Comparison of ENCODE assay signal across 17 cellular contexts in the genomic region with DNA sequence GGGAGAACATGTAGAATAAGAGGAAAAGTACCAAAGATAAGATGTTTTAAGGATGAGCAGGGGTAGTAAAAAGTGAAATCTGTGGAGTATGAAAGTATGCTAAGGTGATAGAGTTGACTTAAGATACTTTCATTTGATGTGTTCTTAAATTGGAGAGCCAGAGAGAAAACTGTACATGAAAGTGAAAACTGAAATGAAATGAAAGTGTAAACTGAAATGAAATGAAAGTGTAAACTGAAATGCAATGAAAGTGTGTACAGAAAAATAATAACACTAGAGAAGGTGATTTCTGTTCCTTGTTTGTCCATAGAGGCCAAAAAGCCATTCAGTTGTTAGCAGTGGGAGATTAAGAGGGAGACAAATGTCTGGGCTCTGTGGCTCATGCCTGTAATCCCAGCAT. TPM values are rescaled to one million over a fixed set of nuclear protein-coding genes. Genes with fewer than 3 reads are reported as not detected.
DNase-seq lines count a peak whose midpoint lies in the region; ATAC-seq, FAIRE-seq and TF ChIP-seq lines count a peak whose summit lies in the region.
"Had no signal": no experiment of that assay in that cellular context is flagged by ENCODE, and none has a peak within 500 bp of the region (broad histone marks: within the 10 kb centered on the region; RNA-seq: fewer than 3 reads in every experiment).

No MANE protein-coding gene starts in this region.

- H3K23me2 ChIP-seq in H9 (ENCODE audit: insufficient read length, low read depth, low read length, poor library complexity, severe bottlenecking): no peaks in the 10 kb centered on the region

- H2BK120ac ChIP-seq in H9 (ENCODE audit: low read depth, low read length, poor library complexity, severe bottlenecking) (no peak overlapping the region), IMR-90 (ENCODE audit: low read depth, low read length) (no peak overlapping the region)

- H3K9me3 ChIP-seq in right lobe of liver (no peaks in the 10 kb centered on the region), HepG2 (ENCODE audit: low read length) (no peaks in the 10 kb centered on the region), H9 (ENCODE audit: control insufficient read depth, low read depth, low read length) (no peaks in the 10 kb centered on the region), IMR-90 (ENCODE audit: control insufficient read depth, insufficient read depth, low read length) (no peaks in the 10 kb centered on the region)
- H3K9me3 ChIP-seq: psoas muscle, testis had no signal

- H4K5ac ChIP-seq in H9 (ENCODE audit: insufficient read length, low read depth, low read length) (no peak overlapping the region), IMR-90 (ENCODE audit: low read depth, low read length) (no peak overlapping the region)

- H3K4me1 ChIP-seq in right lobe of liver (peaks cover 0 to 75% (median 19%) of the 10 kb centered on the region in 4 donors), HepG2 (ENCODE audit: insufficient read depth, low read length) (peaks cover 37% of the 10 kb centered on the region), H9 (ENCODE audit: insufficient read depth, low read length) (no peaks in the 10 kb centered on the region; the same call in none of the 2 replicates), IMR-90 (ENCODE audit: control insufficient read depth, insufficient read depth, low read length) (peaks cover 2% of the 10 kb centered on the region)
- H3K4me1 ChIP-seq: psoas muscle, testis had no signal

- no TSS peak for BruUV-seq in HepG2 (replicated peaks; lab: Mats Ljungman, UMichigan)
- BruUV-seq in IMR-90 (replicated peaks; lab: Mats Ljungman, UMichigan): no TSS peak

- H3K36me3 Mint-ChIP-seq in H9 (ENCODE audit: insufficient read depth in 1 of 3, low read depth in 3 of 3): peaks cover 0 to 6% (median 0%) of the 10 kb centered on the region in 3 experiments; a peak in 2 of 7 replicates
- peaks cover 24% of the 10 kb centered on the region for H3K36me3 Mint-ChIP-seq in activated CD8-positive, alpha-beta T cell treated with anti-CD3 and anti-CD28 coated beads for 36 hours (ENCODE audit: low read depth)

- intact Hi-C loops in right lobe of liver (cut with DNase I): no loop called here
- intact Hi-C loops in HepG2 (cut with micrococcal nuclease; ENCODE audit: unreplicated experiment): no loop called here
- intact Hi-C loops in IMR-90 (cut with micrococcal nuclease): no loop called here
- intact Hi-C loops in activated CD8-positive, alpha-beta T cell treated with anti-CD3 and anti-CD28 coated beads for 36 hours (cut with micrococcal nuclease): no loop called here

- POLR2A ChIA-PET in HepG2 (lab: Yijun Ruan, JAX) (no interaction called here), IMR-90 (lab: Charles Lee; ENCODE audit: unreplicated experiment) (no interaction called here)
- POLR2A ChIA-PET in activated CD8-positive, alpha-beta T cell treated with anti-CD3 and anti-CD28 coated beads for 36 hours (lab: Charles Lee): no interaction called here

- H3K36me3 ChIP-seq in right lobe of liver (peaks cover 0 to 14% (median under 1%) of the 10 kb centered on the region in 4 donors), HepG2 (replicated peaks in 1 of 2; ENCODE audit: control insufficient read depth in 1 of 2, insufficient read depth in 2 of 2, low read length in 2 of 2) (peaks cover 4 to 30% of the 10 kb centered on the region in 2 experiments; a peak in 4 of 5 replicates), IMR-90 (ENCODE audit: control insufficient read depth, insufficient read depth, low read length) (peaks cover 5% of the 10 kb centered on the region; the same call in 1 of the 2 replicates)

- TF ChIP-seq CTCF in right lobe of liver (IDR thresholded peaks at IDR 0.05) (no peak), HepG2 (CRISPR knock-in tag; IDR thresholded peaks at IDR 0.05) (no peak), H9 (conservative IDR thresholded peaks at IDR 0.05) (no peak), IMR-90 (conservative IDR thresholded peaks at IDR 0.05; ENCODE audit: low read depth, low read length) (no peak)
- TF ChIP-seq CTCF in activated CD8-positive, alpha-beta T cell treated with anti-CD3 and anti-CD28 coated beads for 36 hours (IDR thresholded peaks at IDR 0.05): no peak

- H3K4me3 Mint-ChIP-seq in H9: no peak overlapping the region
- H3K4me3 Mint-ChIP-seq in activated CD8-positive, alpha-beta T cell treated with anti-CD3 and anti-CD28 coated beads for 36 hours: no peak overlapping the region

- H3K56ac ChIP-seq in H9 (ENCODE audit: insufficient read length, low read depth, low read length) (no peak overlapping the region), IMR-90 (ENCODE audit: extremely low read depth, insufficient read depth, low read length) (no peak overlapping the region)

- no peaks in the 10 kb centered on the region for H3K27me3 ChIP-seq in right lobe of liver
- no peaks in the 10 kb centered on the region for H3K27me3 ChIP-seq in HepG2 (ENCODE audit: control insufficient read depth in 1 of 2, insufficient read depth in 2 of 2, low read length in 2 of 2)
- no peaks in the 10 kb centered on the region for H3K27me3 ChIP-seq in H9 (ENCODE audit: insufficient read depth, low read length)
- H3K27me3 ChIP-seq in IMR-90 (ENCODE audit: control insufficient read depth, insufficient read depth, low read length): no peaks in the 10 kb centered on the region
- H3K27me3 ChIP-seq: dorsolateral prefrontal cortex, testis had no signal

- H4K91ac ChIP-seq in H9 (ENCODE audit: insufficient read length, low read depth, low read length) (no peak overlapping the region), IMR-90 (ENCODE audit: insufficient read depth, low read depth, low read length) (no peak overlapping the region)

- H4K8ac ChIP-seq in H9 (replicated peaks; ENCODE audit: insufficient read length, low read depth, low read length) (no peak overlapping the region), IMR-90 (ENCODE audit: low read depth in 2 of 2, low read length in 2 of 2) (0 out of 4 replicates have a peak overlapping the region, but pooled peaks of 1 of the 2 experiments have one; percentile 75)

- peak overlapping the region; percentile 36 for H3T11ph ChIP-seq in H9 (ENCODE audit: low read length)

- H3K79me1 ChIP-seq in H9 (ENCODE audit: insufficient read depth, low read depth, low read length, poor library complexity, severe bottlenecking) (no peaks in the 10 kb centered on the region), IMR-90 (ENCODE audit: low read depth in 1 of 2, low read length in 2 of 2) (peaks cover 19 to 42% of the 10 kb centered on the region in 2 experiments)

- H2BK15ac ChIP-seq in H9 (ENCODE audit: low read depth, low read length) (no peak overlapping the region), IMR-90 (ENCODE audit: low read depth, low read length) (no peak overlapping the region)

- no peak overlapping the region for H3K14ac ChIP-seq in H9 (ENCODE audit: insufficient read depth, low read length)
- no peak overlapping the region for H3K14ac ChIP-seq in IMR-90 (replicated peaks; ENCODE audit: low read depth, low read length)

- H3K27ac Mint-ChIP-seq in H9: peak overlapping the region in 1 of 3 experiments; percentile 32; a peak in 4 of 7 replicates
- H3K27ac Mint-ChIP-seq in activated CD8-positive, alpha-beta T cell treated with anti-CD3 and anti-CD28 coated beads for 36 hours: no peak overlapping the region

- peaks cover 53 to 60% of the 10 kb centered on the region in 2 experiments for H3K4me1 Mint-ChIP-seq in H9
- H3K4me1 Mint-ChIP-seq in activated CD8-positive, alpha-beta T cell treated with anti-CD3 and anti-CD28 coated beads for 36 hours (ENCODE audit: low read depth): peaks cover 14% of the 10 kb centered on the region

- H3K4me3 ChIP-seq in right lobe of liver (no peak overlapping the region), HepG2 (replicated peaks in 1 of 3; ENCODE audit: insufficient read depth in 1 of 3, low read depth in 2 of 3, low read length in 3 of 3) (no peak overlapping the region), IMR-90 (ENCODE audit: insufficient read depth, low read depth, low read length) (no peak overlapping the region)
- H3K4me3 ChIP-seq: dorsolateral prefrontal cortex, psoas muscle, testis had no signal

- in situ Hi-C loops in HepG2 (cut with HindIII; ENCODE audit: extremely low pct_ligation_motif_present, low pct_unique_long_range_greater_than_20kb): no loop called here
- in situ Hi-C loops in IMR-90 (cut with MboI; ENCODE audit: low sequenced_read_pairs): no loop called here

- H3K18ac ChIP-seq in H9 (ENCODE audit: insufficient read length, low read depth, low read length) (no peak overlapping the region), IMR-90 (ENCODE audit: low read depth, low read length) (no peak overlapping the region)

- no peak overlapping the region for H3K4ac ChIP-seq in H9 (ENCODE audit: low read depth, low read length)
- no peak overlapping the region for H3K4ac ChIP-seq in IMR-90 (ENCODE audit: low read depth, low read length)

- H2AFZ ChIP-seq in HepG2 (ENCODE audit: low read length) (no peak overlapping the region), H9 (ENCODE audit: low read length) (no peak overlapping the region), IMR-90 (replicated peaks; ENCODE audit: low read length, poor library complexity) (no peak overlapping the region)

- peaks cover 7% of the 10 kb centered on the region for H3K9me1 ChIP-seq in IMR-90 (ENCODE audit: insufficient read depth, low read length)

- no peak overlapping the region for H2BK5ac ChIP-seq in H9 (ENCODE audit: insufficient read length, low read length)
- no peak overlapping the region for H2BK5ac ChIP-seq in IMR-90 (ENCODE audit: low read depth, low read length, poor library complexity, severe bottlenecking)

- no peaks in the 10 kb centered on the region for H3K9me3 Mint-ChIP-seq in H9
- no peaks in the 10 kb centered on the region for H3K9me3 Mint-ChIP-seq in activated CD8-positive, alpha-beta T cell treated with anti-CD3 and anti-CD28 coated beads for 36 hours

- no peak for ATAC-seq in right lobe of liver
- no peak for ATAC-seq in HepG2
- no peak for ATAC-seq in IMR-90 (ENCODE audit: low read depth)
- ATAC-seq in activated CD8-positive, alpha-beta T cell treated with anti-CD3 and anti-CD28 coated beads for 36 hours: no peak
- ATAC-seq: left ventricle myocardium superior, psoas muscle had no signal

- H3K9ac ChIP-seq in HepG2 (ENCODE audit: insufficient read depth, low read depth, low read length) (no peak overlapping the region), H9 (ENCODE audit: extremely low read depth, insufficient read length, low read length) (no peak overlapping the region), IMR-90 (ENCODE audit: low read depth, low read length) (no peak overlapping the region)

- H2BK20ac ChIP-seq in H9 (ENCODE audit: low read depth, low read length, poor library complexity, severe bottlenecking) (no peak overlapping the region), IMR-90 (ENCODE audit: low read depth, low read length) (no peak overlapping the region)

- CTCF ChIA-PET in HepG2 (lab: Yijun Ruan, JAX; ENCODE audit: low intra/inter-chr PET ratio, low total read pairs): no interaction called here
- CTCF ChIA-PET in IMR-90 (lab: Yijun Ruan, JAX): no interaction called here
- CTCF ChIA-PET in activated CD8-positive, alpha-beta T cell treated with anti-CD3 and anti-CD28 coated beads for 36 hours (lab: Charles Lee): no interaction called here

- H4K20me1 ChIP-seq in HepG2 (ENCODE audit: insufficient read depth, low read length): no peaks in the 10 kb centered on the region; the same call in none of the 2 replicates
- H4K20me1 ChIP-seq in H9 (ENCODE audit: control insufficient read depth, insufficient read depth, insufficient read length): no peaks in the 10 kb centered on the region
- H4K20me1 ChIP-seq in IMR-90 (ENCODE audit: insufficient read depth, low read length): no peaks in the 10 kb centered on the region

- H3K27me3 Mint-ChIP-seq in H9 (ENCODE audit: low read depth): no peaks in the 10 kb centered on the region
- no peaks in the 10 kb centered on the region for H3K27me3 Mint-ChIP-seq in activated CD8-positive, alpha-beta T cell treated with anti-CD3 and anti-CD28 coated beads for 36 hours

- H2AK5ac ChIP-seq in H9 (ENCODE audit: insufficient read length, low read length) (no peak overlapping the region), IMR-90 (ENCODE audit: low read depth, low read length) (no peak overlapping the region; the same call in 1 of the 2 replicates)

- H2BK12ac ChIP-seq in H9 (ENCODE audit: insufficient read length, low read depth, low read length): no peak overlapping the region

- H3K79me2 ChIP-seq in HepG2 (ENCODE audit: insufficient read depth, low read length) (peaks cover 56% of the 10 kb centered on the region), H9 (ENCODE audit: insufficient read depth, low read length) (no peaks in the 10 kb centered on the region; the same call in 1 of the 2 replicates)

- dilution Hi-C loops in IMR-90 (cut with HindIII; ENCODE audit: low sequenced_read_pairs, unreplicated experiment): no loop called here

- no peak overlapping the region for H3K4me2 ChIP-seq in HepG2 (ENCODE audit: low read depth, low read length)
- no peak overlapping the region for H3K4me2 ChIP-seq in H9 (ENCODE audit: insufficient read depth, insufficient read length, low read length)
- 0 out of 2 replicates have a peak overlapping the region, but pooled peaks have one; percentile 5 for H3K4me2 ChIP-seq in IMR-90 (ENCODE audit: low read depth, low read length)

- peak overlapping the region; percentile 20 to 52 (median 27) for H3K27ac ChIP-seq in right lobe of liver
- no peak overlapping the region for H3K27ac ChIP-seq in HepG2 (ENCODE audit: extremely low read length, insufficient read depth, low read length)
- H3K27ac ChIP-seq in H9 (ENCODE audit: insufficient read length, low read depth, low read length): no peak overlapping the region
- H3K27ac ChIP-seq in IMR-90 (ENCODE audit: insufficient read depth, low read length): no peak overlapping the region
- H3K27ac ChIP-seq: dorsolateral prefrontal cortex, psoas muscle, testis had no signal

- H3K23ac ChIP-seq in H9 (ENCODE audit: insufficient read length, low read depth, low read length) (no peak overlapping the region), IMR-90 (ENCODE audit: low read depth, low read length) (0 out of 2 replicates have a peak overlapping the region, but pooled peaks have one; percentile 38)

- no peak for FAIRE-seq in HepG2 (lab: Jason Lieb, UNC)
- FAIRE-seq in HTR-8/SVneo (lab: Jason Lieb, UNC): no peak
- FAIRE-seq: D721Med had no signal

- no peak for TF ChIP-seq EP300 in HepG2 (IDR thresholded peaks at IDR 0.05; ENCODE audit: low read depth in 2 of 2, low read length in 2 of 2)
- no peak for TF ChIP-seq EP300 in HepG2 (CRISPR knock-in tag; IDR thresholded peaks at IDR 0.05; ENCODE audit: borderline replicate concordance)

- TF ChIP-seq RAD21 in HepG2 (CRISPR knock-in tag; IDR thresholded peaks at IDR 0.05): no peak
- TF ChIP-seq RAD21 in IMR-90 (IDR thresholded peaks at IDR 0.05; ENCODE audit: low read length): no peak

- H2AK9ac ChIP-seq in IMR-90 (replicated peaks; ENCODE audit: low read depth, low read length, poor library complexity): no peak overlapping the region

- DNase-seq in right lobe of liver (no peak), HepG2 (ENCODE audit: low spot score) (no peak), H9 (no peak), IMR-90 (no peak), NCI-H1930 (lab: John Stamatoyannopoulos, UW) (no peak), HPDE6-E6E7 (ENCODE audit: extremely low spot score) (no peak), HTR-8/SVneo (ENCODE audit: insufficient read length, low spot score) (no peak)
- DNase-seq in activated CD8-positive, alpha-beta T cell treated with anti-CD3 and anti-CD28 coated beads for 36 hours: no peak
- DNase-seq: activated CD4-positive, alpha-beta T cell treated with anti-CD3 and anti-CD28 coated beads for 4 hours; dorsolateral prefrontal cortex; H7; left ventricle myocardium superior; NCI-H1092 treated with DMSO at 0.1 percent for 48 hours; NCI-H510A treated with DMSO at 0.1 percent for 48 hours; psoas muscle; testis had no signal

- TF ChIP-seq POLR2A in right lobe of liver (IDR thresholded peaks at IDR 0.05) (no peak), HepG2 (IDR thresholded peaks at IDR 0.05; ENCODE audit: insufficient read depth in 1 of 2, low read depth in 2 of 2, low read length in 2 of 2) (no peak), IMR-90 (IDR thresholded peaks at IDR 0.05; ENCODE audit: low read depth, low read length) (no peak)

RNA-seq across cellular contexts. Expression of a gene that starts 17.5 kb away (rescaled TPM):
- 10 to 100 TPM; 31.2 to 67.9 (median 41.0) TPM for total RNA-seq in right lobe of liver
- total RNA-seq in HepG2 (2016; rRNA removed; fragmentation: Illumina TruSeq; extraction: Trizol): 31.3 and 34.1 TPM in 2 replicates
- 1.7 and 3.1 TPM in 2 replicates for total RNA-seq in HepG2 (2016; cell fraction: cytosol; rRNA removed; fragmentation: Illumina TruSeq; extraction: Trizol; ENCODE audit: low read depth)
- total RNA-seq in HepG2 (2016; cell fraction: insoluble cytoplasmic fraction; rRNA removed; fragmentation: Illumina TruSeq; extraction: Trizol): 30.9 and 33.5 TPM in 2 replicates
- total RNA-seq in HepG2 (2016; cell fraction: membrane; rRNA removed; fragmentation: Illumina TruSeq; extraction: Trizol): 6.5 and 7.0 TPM in 2 replicates
- total RNA-seq in HepG2 (2016; cell fraction: nucleus; rRNA removed; fragmentation: Illumina TruSeq; extraction: Trizol): 32.0 and 45.9 TPM in 2 replicates
- polyA plus RNA-seq in HepG2 (2011; rRNA removed): 9.0 and 10.0 TPM in 2 replicates
- 3.4 and 7.6 TPM in 2 replicates for polyA plus RNA-seq in HepG2 (2011; cell fraction: cytosol; rRNA removed)
- 17.2 and 19.0 TPM in 2 replicates for polyA plus RNA-seq in HepG2 (2011; cell fraction: nucleus; rRNA removed)
- polyA plus RNA-seq in HepG2 (2012): 19.9 and 20.0 TPM in 2 replicates
- polyA plus RNA-seq in HepG2 (2016; cell fraction: cytosol; fragmentation: Illumina TruSeq; extraction: Trizol; ENCODE audit: low read depth): 0.34 and 0.38 TPM in 2 replicates
- polyA plus RNA-seq in HepG2 (2016; cell fraction: insoluble cytoplasmic fraction; fragmentation: Illumina TruSeq; extraction: Trizol; ENCODE audit: low read depth): 12.0 and 12.5 TPM in 2 replicates
- polyA plus RNA-seq in HepG2 (2016; cell fraction: membrane; fragmentation: Illumina TruSeq; extraction: Trizol; ENCODE audit: low read depth): 1.6 and 1.8 TPM in 2 replicates
- 19.2 and 22.4 TPM in 2 replicates for polyA plus RNA-seq in HepG2 (2016; cell fraction: nucleus; fragmentation: Illumina TruSeq; extraction: Trizol; ENCODE audit: insufficient read depth, low read depth)
- 8.4 and 12.3 TPM in 2 replicates for polyA minus RNA-seq in HepG2 (2011; rRNA and poly(A)+ RNA removed; ENCODE audit: low replicate concordance)
- polyA minus RNA-seq in HepG2 (2011; cell fraction: cytosol; rRNA and poly(A)+ RNA removed): 26.4 and 26.5 TPM in 2 replicates
- 147 and 166 TPM in 2 replicates for polyA minus RNA-seq in HepG2 (2011; cell fraction: nucleus; rRNA and poly(A)+ RNA removed)
- 5.2 and 6.1 TPM in 2 replicates for total RNA-seq in H9 (2021)
- total RNA-seq in IMR-90 (2012; rRNA removed): 55.2 and 67.2 TPM in 2 replicates
- polyA plus RNA-seq in IMR-90 (2012; rRNA removed): 6.5 and 6.9 TPM in 2 replicates
- polyA plus RNA-seq in IMR-90 (2012; cell fraction: cytosol; rRNA removed): 1.9 TPM in 2 replicates
- 2.3 and 12.8 TPM in 2 replicates for polyA plus RNA-seq in IMR-90 (2012; cell fraction: nucleus; rRNA removed; ENCODE audit: low replicate concordance)
- total RNA-seq in activated CD8-positive, alpha-beta T cell treated with anti-CD3 and anti-CD28 coated beads for 36 hours: 10 to 100 TPM; 32.1 to 33.4 TPM

Comparison
In these comparisons a context has a peak if more than half of its experiments do, and no peak if none do; other contexts are left out.
1. H3K27ac ChIP-seq: peak in right lobe of liver (3 of 3); none in HepG2 (single experiment), H9 (single experiment) and IMR-90 (single experiment).